In the genomic region with DNA sequence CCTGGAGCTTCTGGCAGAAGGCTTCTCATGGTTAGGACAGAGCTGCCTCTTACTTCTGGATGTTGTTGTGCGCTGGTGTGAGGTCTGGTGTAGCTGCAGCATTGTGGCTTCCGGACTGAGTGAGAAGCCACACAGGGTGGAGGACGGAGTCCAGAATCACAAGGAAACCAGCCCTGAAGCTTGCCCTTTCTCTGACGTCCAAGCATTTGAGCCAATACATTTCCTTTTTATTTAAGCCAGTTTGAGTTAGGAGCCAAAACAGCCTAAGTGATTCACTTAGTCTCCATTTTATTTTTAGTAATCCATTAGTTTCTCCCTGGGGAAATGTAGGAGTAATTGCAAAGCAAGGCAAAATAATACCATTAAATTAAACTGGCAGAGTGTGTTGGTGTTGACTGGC, we compare ENCODE assay signal across 15 cellular contexts.
A peak's percentile ranks its signal among the peaks of the same experiment; 100 is the strongest.
DNase-seq lines count a peak whose midpoint lies in the region; ATAC-seq and TF ChIP-seq lines count a peak whose summit lies in the region.
"Had no signal": no experiment of that assay in that cellular context is flagged by ENCODE, and none has a peak within 500 bp of the region (broad histone marks: within the 10 kb centered on the region; RNA-seq: fewer than 3 reads in every experiment).

No MANE protein-coding gene starts in this region.

- no peaks in the 10 kb centered on the region for H3K9me3 ChIP-seq in fibroblast of lung (ENCODE audit: control insufficient read depth, insufficient read depth, low read depth, low read length)
- H3K9me3 ChIP-seq: BLaER1 treated with 17β-estradiol and CSF1 and Interleukin-3, amounts not matched to agents 10 nM and 100 nM had no signal

- DNase-seq in AG08395 (ENCODE audit: low spot score), result peak; percentile 10
- peak; percentile 61 for DNase-seq in NCI-H187 treated with DMSO at 0.1 percent for 48 hours (lab: John Stamatoyannopoulos, UW)
- peak; percentile 56 to 82 for DNase-seq in fibroblast of lung (ENCODE audit: low read depth in 2 of 2)
- DNase-seq in myocyte (ENCODE audit: low read depth), result peak; percentile 62
- DNase-seq in COR-L47 (lab: John Stamatoyannopoulos, UW), result no peak
- DNase-seq in RKO (ENCODE audit: low spot score), result no peak
- DNase-seq: activated CD4-positive, alpha-beta T cell treated with anti-CD3 and anti-CD28 coated beads for 1 hour; activated naive CD4-positive, alpha-beta T cell treated with anti-CD3 and anti-CD28 coated beads, Interleukin-2, amount 50 U/mL, for 16 hours; effector CD4-positive, alpha-beta T cell; naive thymus-derived CD4-positive, alpha-beta T cell; NCI-H2171 treated with DMSO at 0.1 percent for 48 hours; stimulated activated naive B cell treated with anti-CD40 and anti-IgM and Interleukin-4, amounts not matched to agents 10 μg/mL and 1 μg/mL and 100 μg/mL, for 72 hours had no signal

- H3K9ac ChIP-seq in fibroblast of lung (ENCODE audit: insufficient read depth, low read length), result no peak overlapping the region
- H3K9ac ChIP-seq: BLaER1 treated with 17β-estradiol and CSF1 and Interleukin-3, amounts not matched to agents 10 nM and 100 nM had no signal

- ATAC-seq in GM18861 (IDR thresholded peaks at IDR 0.05; ENCODE audit: unreplicated experiment) (no peak), HG03039 (IDR thresholded peaks at IDR 0.05; ENCODE audit: unreplicated experiment) (no peak)
- ATAC-seq: naive thymus-derived CD4-positive, alpha-beta T cell; stimulated activated naive B cell treated with anti-CD40 and anti-IgM and Interleukin-4, amounts not matched to agents 10 μg/mL and 1 μg/mL and 100 μg/mL, for 72 hours had no signal

- peak overlapping the region; percentile 54 for H2AFZ ChIP-seq in fibroblast of lung (ENCODE audit: low read length)

- no peaks in the 10 kb centered on the region for H3K27me3 ChIP-seq in fibroblast of lung (ENCODE audit: control insufficient read depth, insufficient read depth, low read length)
- H3K27me3 ChIP-seq: BLaER1 treated with 17β-estradiol and CSF1 and Interleukin-3, amounts not matched to agents 10 nM and 100 nM had no signal

- no peaks in the 10 kb centered on the region for H3K36me3 ChIP-seq in fibroblast of lung (ENCODE audit: control insufficient read depth, insufficient read depth, low read length)

- peak overlapping the region; percentile 18 for H3K27ac ChIP-seq in fibroblast of lung (ENCODE audit: insufficient read depth, low read length)
- H3K27ac ChIP-seq: BLaER1 treated with 17β-estradiol and CSF1 and Interleukin-3, amounts not matched to agents 10 nM and 100 nM had no signal

- peaks cover 3% of the 10 kb centered on the region for H3K4me1 ChIP-seq in fibroblast of lung (ENCODE audit: control insufficient read depth, extremely low read depth, insufficient read depth, low read length)

- no peaks in the 10 kb centered on the region for H4K20me1 ChIP-seq in fibroblast of lung (ENCODE audit: control insufficient read depth, extremely low read depth, insufficient read depth, low read length)

- no peaks in the 10 kb centered on the region for H3K79me2 ChIP-seq in fibroblast of lung (ENCODE audit: control insufficient read depth, insufficient read depth, low read length)

- no peak for TF ChIP-seq CTCF in fibroblast of lung (conservative IDR thresholded peaks at IDR 0.05 in 1 of 2, IDR thresholded peaks at IDR 0.05 in 1 of 2; ENCODE audit: low read depth in 1 of 2, low read length in 2 of 2)

- H3K4me2 ChIP-seq in fibroblast of lung (ENCODE audit: extremely low read depth, insufficient read depth, low read length), result peak overlapping the region; percentile 26

- H3K4me3 ChIP-seq in fibroblast of lung (replicated peaks in 1 of 4; ENCODE audit: control extremely low read depth in 1 of 4, insufficient read depth in 1 of 4, low read depth in 3 of 4, low read length in 4 of 4), result no peak overlapping the region
- H3K4me3 ChIP-seq: BLaER1 treated with 17β-estradiol and CSF1 and Interleukin-3, amounts not matched to agents 10 nM and 100 nM had no signal

Comparison
In these comparisons a context has a peak if more than half of its experiments do, and no peak if none do; other contexts are left out.
1. DNase-seq: peak in AG08395 (single experiment), NCI-H187 treated with DMSO at 0.1 percent for 48 hours (single experiment), fibroblast of lung (2 of 2) and myocyte (single experiment); none in COR-L47 (single experiment) and RKO (single experiment).